Comparison of ENCODE assay signal across 22 cellular contexts in the genomic region with DNA sequence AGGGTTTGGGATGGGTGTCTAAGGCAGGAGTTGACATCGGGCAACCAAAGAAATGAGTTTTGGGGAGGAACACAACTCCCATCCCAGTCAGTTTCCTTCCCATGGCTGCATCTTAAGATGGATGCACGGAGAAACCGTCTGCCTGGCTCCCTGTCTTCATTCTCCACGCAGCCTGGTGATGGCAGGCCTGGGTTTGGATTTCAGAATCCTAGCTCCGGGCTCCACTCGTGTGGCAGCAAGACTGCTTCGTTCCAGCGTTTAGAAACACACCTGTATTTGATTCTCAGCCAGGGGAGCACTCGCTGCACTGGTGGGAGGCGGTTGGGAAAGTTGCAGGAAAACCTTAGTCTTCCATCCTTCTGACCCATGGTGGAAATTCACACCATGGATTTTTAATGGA.
DNase-seq lines count a peak whose midpoint lies in the region; ATAC-seq, FAIRE-seq and TF ChIP-seq lines count a peak whose summit lies in the region.
"Had no signal": no experiment of that assay in that cellular context is flagged by ENCODE, and none has a peak within 500 bp of the region (broad histone marks: within the 10 kb centered on the region; RNA-seq: fewer than 3 reads in every experiment).

No MANE protein-coding gene starts in this region.

- no peak overlapping the region for H4K5ac ChIP-seq in IMR-90 (ENCODE audit: low read depth, low read length)

- no peaks in the 10 kb centered on the region for H3K27me3 Mint-ChIP-seq in activated T-cell treated with anti-CD3 and anti-CD28 coated beads, Interleukin-2, amount 50 U/mL, for 4 hours (ENCODE audit: low read depth)
- H3K27me3 Mint-ChIP-seq: CD4-positive, alpha-beta memory T cell had no signal

- no peak overlapping the region for H3K56ac ChIP-seq in IMR-90 (ENCODE audit: extremely low read depth, insufficient read depth, low read length)

- FAIRE-seq in K562 (lab: Jason Lieb, UNC): no peak
- no peak for FAIRE-seq in pancreas (lab: Jason Lieb, UNC)
- FAIRE-seq: GM12891, H54 had no signal

- H3K9me1 ChIP-seq in IMR-90 (ENCODE audit: insufficient read depth, low read length) (peaks cover 4% of the 10 kb centered on the region; the same call in 1 of the 2 replicates), K562 (ENCODE audit: control insufficient read depth, insufficient read depth, low read length) (no peaks in the 10 kb centered on the region)

- no peak overlapping the region for H2BK120ac ChIP-seq in IMR-90 (ENCODE audit: low read depth, low read length)

- 80% methylated on average over 3 of the region's 10 CpGs; no CpG with 5 or more reads in 1 of the 2 experiments for WGBS in IMR-90 (ENCODE audit: extremely low coverage in 2 of 2, insufficient read length in 1 of 2), 2 experiments
- 29% methylated on average over 10 of the region's 10 CpGs for WGBS in K562 (ENCODE audit: insufficient coverage, low coverage, missing lambda C conversion rate)
- 91 to 93% (median 93%) methylated on average over 10 of the region's 10 CpGs for WGBS in spleen, 5 donors
- WGBS in pancreas, 2 donors: 91 to 93% methylated on average over 10 of the region's 10 CpGs

- H2AK5ac ChIP-seq in IMR-90 (ENCODE audit: low read depth, low read length): no peak overlapping the region

- no peak overlapping the region for H2BK15ac ChIP-seq in IMR-90 (ENCODE audit: low read depth, low read length)

- no peak for DNase-seq in activated naive CD4-positive, alpha-beta T cell treated with anti-CD3 and anti-CD28 coated beads, Interleukin-2, amount 50 U/mL, for 72 hours (ENCODE audit: low spot score in 2 of 2)
- no peak for DNase-seq in activated naive CD4-positive, alpha-beta T cell treated with Interleukin-2 at 50 U/mL for 16 hours
- no peak for DNase-seq in IMR-90
- DNase-seq in K562 (ENCODE audit: extremely low read depth in 1 of 4, low spot score in 3 of 4): no peak
- peak; percentile 24 for DNase-seq in spleen
- no peak for DNase-seq in pancreas
- no peak for DNase-seq in activated T-cell treated with anti-CD3 and anti-CD28 coated beads, Interleukin-2, amount 50 U/mL, for 4 hours
- DNase-seq: 8988T; Calu3; CD4-positive, alpha-beta memory T cell; DMS 273 treated with DMSO at 0.1 percent for 48 hours; DMS53; DND-41; EL; HCEC 1CT had no signal

- H3K36me3 ChIP-seq in IMR-90 (ENCODE audit: control insufficient read depth, insufficient read depth, low read length) (no peaks in the 10 kb centered on the region), K562 (ENCODE audit: control insufficient read depth, insufficient read depth, low read length) (0 out of 3 replicates have a peak, but pooled peaks cover 3% of the 10 kb centered on the region), spleen (peaks cover 0 to 61% (median 48%) of the 10 kb centered on the region in 6 donors), pancreas (peaks cover 4 to 50% (median 17%) of the 10 kb centered on the region in 3 donors)

- H3K36me3 Mint-ChIP-seq in activated naive CD4-positive, alpha-beta T cell treated with anti-CD3 and anti-CD28 coated beads, Interleukin-2, amount 50 U/mL, for 72 hours: no peaks in the 10 kb centered on the region
- H3K36me3 Mint-ChIP-seq in activated T-cell treated with anti-CD3 and anti-CD28 coated beads, Interleukin-2, amount 50 U/mL, for 4 hours (ENCODE audit: insufficient read depth): peaks cover 9% of the 10 kb centered on the region

- H2AK9ac ChIP-seq in IMR-90 (replicated peaks; ENCODE audit: low read depth, low read length, poor library complexity): no peak overlapping the region

- no peak for TF ChIP-seq EP300 in K562 (IDR thresholded peaks at IDR 0.05; ENCODE audit: low read length)

- no peaks in the 10 kb centered on the region for H3K9me3 ChIP-seq in IMR-90 (ENCODE audit: control insufficient read depth, insufficient read depth, low read length)
- no peaks in the 10 kb centered on the region for H3K9me3 ChIP-seq in K562 (replicated peaks; ENCODE audit: control insufficient read depth, insufficient read depth, low read depth, low read length)
- H3K9me3 ChIP-seq in spleen: no peaks in the 10 kb centered on the region
- H3K9me3 ChIP-seq in pancreas: no peaks in the 10 kb centered on the region
- H3K9me3 ChIP-seq: BLaER1 had no signal

- H2BK20ac ChIP-seq in IMR-90 (ENCODE audit: low read depth, low read length): no peak overlapping the region

- H3K9ac ChIP-seq in IMR-90 (ENCODE audit: low read depth, low read length): no peak overlapping the region
- H3K9ac ChIP-seq in K562 (ENCODE audit: insufficient read depth in 1 of 2, low read depth in 2 of 2, low read length in 2 of 2): no peak overlapping the region
- H3K9ac ChIP-seq: BLaER1 had no signal

- no peak overlapping the region for H3K4me3 Mint-ChIP-seq in activated T-cell treated with anti-CD3 and anti-CD28 coated beads, Interleukin-2, amount 50 U/mL, for 4 hours
- H3K4me3 Mint-ChIP-seq: CD4-positive, alpha-beta memory T cell; GM23338 had no signal

- peak overlapping the region; percentile 3 to 22 for H3K27ac Mint-ChIP-seq in activated naive CD4-positive, alpha-beta T cell treated with anti-CD3 and anti-CD28 coated beads, Interleukin-2, amount 50 U/mL, for 72 hours

- no peak for ATAC-seq in activated naive CD4-positive, alpha-beta T cell treated with anti-CD3 and anti-CD28 coated beads, Interleukin-2, amount 50 U/mL, for 72 hours
- ATAC-seq in IMR-90 (ENCODE audit: low read depth): no peak
- ATAC-seq in K562: no peak
- ATAC-seq in HG02678 (IDR thresholded peaks at IDR 0.05; ENCODE audit: unreplicated experiment): no peak
- ATAC-seq in pancreas: no peak
- no peak for ATAC-seq in activated T-cell treated with anti-CD3 and anti-CD28 coated beads, Interleukin-2, amount 50 U/mL, for 4 hours

- intact Hi-C loops in IMR-90 (cut with micrococcal nuclease) (no loop called here), K562 (cut with micrococcal nuclease) (loop anchor here (5.0 kb wide), 1 partner anchor 310 kb away; no protein-coding TSS in a partner anchor), spleen (cut with DNase I; ENCODE audit: low total_unique reads) (no loop called here), pancreas (cut with DNase I) (no loop called here)

- H2BK5ac ChIP-seq in IMR-90 (ENCODE audit: low read depth, low read length, poor library complexity, severe bottlenecking): no peak overlapping the region

- H4K8ac ChIP-seq in IMR-90 (ENCODE audit: low read depth in 2 of 2, low read length in 2 of 2): no peak overlapping the region

- in situ Hi-C loops in IMR-90 (cut with MboI; ENCODE audit: low sequenced_read_pairs): no loop called here
- in situ Hi-C loops in K562 (cut with MboI): no loop called here

- H4K91ac ChIP-seq in IMR-90 (ENCODE audit: insufficient read depth, low read depth, low read length): no peak overlapping the region

- peak overlapping the region; percentile 34 for H2AFZ ChIP-seq in IMR-90 (replicated peaks; ENCODE audit: low read length, poor library complexity)
- no peak overlapping the region for H2AFZ ChIP-seq in K562 (ENCODE audit: low read depth, low read length)
- H2AFZ ChIP-seq: GM23338 had no signal

- BruUV-seq in IMR-90 (replicated peaks; lab: Mats Ljungman, UMichigan) (no TSS peak), K562 (replicated peaks; lab: Mats Ljungman, UMichigan) (TSS peak; percentile 22)

- H4K20me1 ChIP-seq in IMR-90 (ENCODE audit: insufficient read depth, low read length) (no peaks in the 10 kb centered on the region), K562 (replicated peaks; ENCODE audit: control insufficient read depth, insufficient read depth, low read length) (peaks cover 7% of the 10 kb centered on the region; the same call in 1 of the 2 replicates)

- H3K9me3 Mint-ChIP-seq in activated naive CD4-positive, alpha-beta T cell treated with anti-CD3 and anti-CD28 coated beads, Interleukin-2, amount 50 U/mL, for 72 hours: no peaks in the 10 kb centered on the region
- no peaks in the 10 kb centered on the region for H3K9me3 Mint-ChIP-seq in activated T-cell treated with anti-CD3 and anti-CD28 coated beads, Interleukin-2, amount 50 U/mL, for 4 hours
- H3K9me3 Mint-ChIP-seq: CD14-positive monocyte, GM23338 had no signal

- CTCF ChIA-PET in IMR-90 (lab: Yijun Ruan, JAX): interaction anchor here (4.1 kb wide), 1 partner anchor 309 kb away, joined by 21 read pairs; no protein-coding TSS in a partner anchor
- CTCF ChIA-PET in K562 (lab: Yijun Ruan, JAX; ENCODE audit: low intra/inter-chr PET ratio): interaction anchor here (0.6 kb wide), 1 partner anchor 569 kb away, joined by 4 read pairs; no protein-coding TSS in a partner anchor

- H3K27ac ChIP-seq in IMR-90 (ENCODE audit: insufficient read depth, low read length): no peak overlapping the region
- H3K27ac ChIP-seq in K562 (ENCODE audit: extremely low read depth, low read depth, low read length): no peak overlapping the region
- H3K27ac ChIP-seq in spleen: no peak overlapping the region
- no peak overlapping the region for H3K27ac ChIP-seq in pancreas
- H3K27ac ChIP-seq: HL-60 had no signal

- H3K4ac ChIP-seq in IMR-90 (ENCODE audit: low read depth, low read length): no peak overlapping the region

- TF ChIP-seq RAD21 in IMR-90 (IDR thresholded peaks at IDR 0.05; ENCODE audit: low read length) (no peak), K562 (CRISPR knock-in tag; conservative IDR thresholded peaks at IDR 0.05 in 1 of 2, IDR thresholded peaks at IDR 0.05 in 1 of 2) (no peak)

- H3K79me2 ChIP-seq in K562 (ENCODE audit: control insufficient read depth, insufficient read depth, low read length): no peaks in the 10 kb centered on the region

- no peak overlapping the region for H3K18ac ChIP-seq in IMR-90 (ENCODE audit: low read depth, low read length)

- TF ChIP-seq POLR2A in IMR-90 (IDR thresholded peaks at IDR 0.05; ENCODE audit: low read depth, low read length) (no peak), K562 (conservative IDR thresholded peaks at IDR 0.05) (no peak), spleen (IDR thresholded peaks at IDR 0.05) (no peak)

- no peaks in the 10 kb centered on the region for H3K27me3 ChIP-seq in IMR-90 (ENCODE audit: control insufficient read depth, insufficient read depth, low read length)
- H3K27me3 ChIP-seq in K562 (ENCODE audit: control insufficient read depth in 2 of 2, insufficient read depth in 2 of 2, low read length in 2 of 2): peaks cover 0 to 16% of the 10 kb centered on the region in 2 experiments; a peak in 2 of 5 replicates
- H3K27me3 ChIP-seq in spleen (replicated peaks in 1 of 7): no peaks in the 10 kb centered on the region
- H3K27me3 ChIP-seq in pancreas: no peaks in the 10 kb centered on the region
- H3K27me3 ChIP-seq: BLaER1 had no signal

- POLR2A ChIA-PET in IMR-90 (lab: Charles Lee; ENCODE audit: unreplicated experiment): no interaction called here
- POLR2A ChIA-PET in K562 (lab: Yijun Ruan, JAX): no interaction called here

- no peak overlapping the region for H3K14ac ChIP-seq in IMR-90 (replicated peaks; ENCODE audit: low read depth, low read length)

- H3K4me2 ChIP-seq in IMR-90 (ENCODE audit: low read depth, low read length) (no peak overlapping the region), K562 (ENCODE audit: insufficient read depth, low read length) (no peak overlapping the region)
- H3K4me2 ChIP-seq: GM23338 had no signal

- no peaks in the 10 kb centered on the region for H3K79me1 ChIP-seq in IMR-90 (ENCODE audit: low read depth in 1 of 2, low read length in 2 of 2)

- TF ChIP-seq CTCF in IMR-90 (conservative IDR thresholded peaks at IDR 0.05; ENCODE audit: low read depth, low read length) (no peak), K562 (IDR thresholded peaks at IDR 0.05 in 2 of 3, conservative IDR thresholded peaks at IDR 0.05 in 1 of 3; ENCODE audit: insufficient read depth in 2 of 3, low read depth in 1 of 3, low read length in 3 of 3) (no peak), spleen (IDR thresholded peaks at IDR 0.05 in 8 of 11, conservative IDR thresholded peaks at IDR 0.05 in 3 of 11) (no peak), pancreas (IDR thresholded peaks at IDR 0.05) (no peak)

- H3K4me3 ChIP-seq in IMR-90 (ENCODE audit: insufficient read depth, low read depth, low read length) (no peak overlapping the region), K562 (no peak overlapping the region), spleen (no peak overlapping the region), pancreas (no peak overlapping the region)
- H3K4me3 ChIP-seq: BLaER1, GM23338 had no signal

- peaks cover 8% of the 10 kb centered on the region for H3K4me1 ChIP-seq in IMR-90 (ENCODE audit: control insufficient read depth, insufficient read depth, low read length)
- H3K4me1 ChIP-seq in K562 (replicated peaks in 1 of 2; ENCODE audit: control insufficient read depth in 2 of 2, insufficient read depth in 2 of 2, low read length in 2 of 2): peaks cover 0 to 13% of the 10 kb centered on the region in 2 experiments; a peak in 1 of 5 replicates
- H3K4me1 ChIP-seq in spleen: peaks cover 3 to 46% (median 36%) of the 10 kb centered on the region in 6 donors
- peaks cover 0 to 3% (median 0%) of the 10 kb centered on the region in 3 donors for H3K4me1 ChIP-seq in pancreas

- dilution Hi-C loops in IMR-90 (cut with HindIII; ENCODE audit: low sequenced_read_pairs, unreplicated experiment): no loop called here

- H3K23ac ChIP-seq in IMR-90 (ENCODE audit: low read depth, low read length): no peak overlapping the region

- peaks cover 11% of the 10 kb centered on the region for H3K4me1 Mint-ChIP-seq in activated T-cell treated with anti-CD3 and anti-CD28 coated beads, Interleukin-2, amount 50 U/mL, for 4 hours (ENCODE audit: low read depth)
